Comparison of ENCODE assay signal across 8 cellular contexts in genomic region chr16:5072334-5073278, GRCh38. TPM values are rescaled to one million over a fixed set of nuclear protein-coding genes. Genes with fewer than 3 reads are reported as not detected.
A peak's percentile ranks its signal among the peaks of the same experiment; 100 is the strongest.
DNase-seq lines count a peak whose midpoint lies in the region; ATAC-seq and TF ChIP-seq lines count a peak whose summit lies in the region.

No MANE protein-coding gene starts in this region.

- POLR2A ChIA-PET in RWPE1 (lab: Yijun Ruan, JAX; ENCODE audit: low non-redundant PET), result no interaction called here

- H3K27ac ChIP-seq in RWPE1 (peak overlapping the region; percentile 77), prostate gland (peak overlapping the region; percentile 60 to 70)

- WGBS in prostate gland, result 60% methylated on average over 12 of the region's 12 CpGs

- ATAC-seq in GM19397 (IDR thresholded peaks at IDR 0.05; ENCODE audit: unreplicated experiment), result no peak

- H3K4me3 ChIP-seq in GM12864 (ENCODE audit: low read depth, low read length) (peak overlapping the region; percentile 96), prostate gland (peak overlapping the region; percentile 68 to 85)

- no peaks in the 10 kb centered on the region for H3K36me3 ChIP-seq in prostate gland

- CTCF ChIA-PET in RWPE1 (lab: Yijun Ruan, JAX), result interaction anchor here (0.6 to 0.7 kb wide), 2 partner anchors 11 to 39 kb away, joined by 3 to 6 read pairs; partner anchors contain the start of gene NAGPA

- no peak for TF ChIP-seq POLR2A in prostate gland (IDR thresholded peaks at IDR 0.05)

- H3K9me3 ChIP-seq in prostate gland, result no peaks in the 10 kb centered on the region

- TF ChIP-seq CTCF in GM12864 (IDR thresholded peaks at IDR 0.05; ENCODE audit: low read depth, low read length, missing control alignments) (no peak), RWPE1 (conservative IDR thresholded peaks at IDR 0.05; ENCODE audit: low read depth) (no peak), prostate gland (IDR thresholded peaks at IDR 0.05) (no peak)

- no peaks in the 10 kb centered on the region for H3K4me1 ChIP-seq in prostate gland (replicated peaks)

- H3K27me3 ChIP-seq in prostate gland (replicated peaks; ENCODE audit: insufficient read depth), result no peaks in the 10 kb centered on the region

- intact Hi-C loops in prostate gland (cut with DNase I), result no loop called here

- DNase-seq in GM12864 (ENCODE audit: low read depth) (no peak), RWPE1 (ENCODE audit: low spot score) (no peak), fibroblast of peridontal ligament (ENCODE audit: extremely low read depth) (peak; percentile 5), prostate gland (ENCODE audit: low spot score) (no peak), pons (ENCODE audit: low spot score) (no peak), D341Med (ENCODE audit: low spot score) (no peak), cerebellum (ENCODE audit: low spot score) (no peak)

RNA-seq across cellular contexts. Expression of gene ALG1, which starts 1.0 kb away (rescaled TPM):
- total RNA-seq in prostate gland (10 to 100 TPM; 35.1 to 37.7 TPM), cerebellum (11.4 TPM)

RNA-seq across cellular contexts. Expression of gene C16orf89, which starts 6.8 kb away (rescaled TPM):
- total RNA-seq in prostate gland (10 to 100 TPM in 1 of 2 donors, 1 to 10 TPM in 1; 6.6 to 29.4 TPM), cerebellum (6.9 TPM)

RNA-seq across cellular contexts. Expression of gene EEF2KMT, which starts 25.0 kb away (rescaled TPM):
- total RNA-seq in prostate gland (10 to 100 TPM; 10.1 to 10.8 TPM), cerebellum (4.0 TPM)

RNA-seq across cellular contexts. Expression of gene NAGPA, which starts 38.9 kb away (rescaled TPM):
- total RNA-seq in prostate gland, result 10 to 100 TPM; 29.1 to 32.3 TPM
- total RNA-seq in cerebellum, result 5.4 TPM
